ENCODE assay signal across 8 cellular contexts in the genomic region with DNA sequence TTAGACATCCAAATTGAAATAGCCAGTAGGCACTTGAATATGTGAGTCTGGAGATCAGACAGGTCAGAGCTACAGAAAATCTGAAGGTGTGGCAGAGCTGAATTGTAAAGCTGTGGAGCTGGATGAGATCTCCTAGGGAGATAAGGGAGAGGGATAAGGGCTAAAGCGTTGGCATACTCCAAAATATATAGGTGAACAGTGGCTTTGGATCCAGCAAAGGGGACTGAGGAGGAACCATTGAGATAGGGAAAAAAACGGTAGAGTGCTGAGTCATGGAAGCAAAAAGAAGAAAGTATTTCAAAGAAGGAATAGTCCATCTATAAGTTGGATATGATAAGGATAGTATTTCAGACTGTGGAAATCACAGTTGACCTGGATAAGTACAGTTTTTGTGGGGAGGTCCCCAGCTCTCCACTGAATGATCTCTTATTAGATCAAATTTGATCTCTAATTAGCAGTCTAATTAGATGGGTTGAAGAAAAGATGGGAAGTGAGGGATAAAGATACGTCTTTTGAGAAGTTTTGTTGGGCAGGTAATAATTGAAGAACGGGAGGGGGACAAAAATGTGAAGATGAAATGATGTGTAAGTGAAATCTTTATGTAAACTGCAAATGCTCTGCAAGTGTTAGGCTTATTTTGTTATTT. TPM values are rescaled to one million over a fixed set of nuclear protein-coding genes. Genes with fewer than 3 reads are reported as not detected.
DNase-seq lines count a peak whose midpoint lies in the region; ATAC-seq and TF ChIP-seq lines count a peak whose summit lies in the region.

No MANE protein-coding gene starts in this region.

- H3K27me3 ChIP-seq in ACC112 (ENCODE audit: insufficient read depth, low read length) (no peaks in the 10 kb centered on the region), HUES6 (ENCODE audit: control insufficient read depth, insufficient read depth, low read length) (no peaks in the 10 kb centered on the region), mesendoderm (ENCODE audit: insufficient read depth, low read length, poor library complexity) (no peaks in the 10 kb centered on the region)

- peak overlapping the region; percentile 96 for H2AFZ ChIP-seq in ACC112 (ENCODE audit: low read length, unreplicated experiment)

- H2BK120ac ChIP-seq in mesendoderm (ENCODE audit: low read depth, low read length): no peak overlapping the region

- peaks cover 0 to 4% (median 2%) of the 10 kb centered on the region in 5 donors for H3K27me3 Mint-ChIP-seq in naive thymus-derived CD8-positive, alpha-beta T cell

- peak overlapping the region; percentile 98 for H3K4me3 ChIP-seq in ACC112 (ENCODE audit: low read depth, low read length)
- H3K4me3 ChIP-seq in HUES6 (ENCODE audit: low read depth, low read length): peak overlapping the region; percentile 94
- H3K4me3 ChIP-seq in mesendoderm (ENCODE audit: low read length): no peak overlapping the region

- H3K36me3 Mint-ChIP-seq in naive thymus-derived CD8-positive, alpha-beta T cell: no peaks in the 10 kb centered on the region

- peaks cover 0 to 3% (median 3%) of the 10 kb centered on the region in 4 donors for H3K4me1 Mint-ChIP-seq in naive thymus-derived CD8-positive, alpha-beta T cell

- no peak overlapping the region for H3K23ac ChIP-seq in mesendoderm (ENCODE audit: low read length)

- no peak overlapping the region for H3K4me3 Mint-ChIP-seq in naive thymus-derived CD8-positive, alpha-beta T cell

- H3K36me3 ChIP-seq in ACC112 (ENCODE audit: insufficient read depth, low read length) (no peaks in the 10 kb centered on the region), HUES6 (ENCODE audit: control insufficient read depth, insufficient read depth, low read length) (no peaks in the 10 kb centered on the region), mesendoderm (ENCODE audit: control insufficient read depth, insufficient read depth, low read length) (no peaks in the 10 kb centered on the region)

- H2AK5ac ChIP-seq in mesendoderm (ENCODE audit: low read length): no peak overlapping the region

- H4K8ac ChIP-seq in mesendoderm (ENCODE audit: low read depth, low read length): no peak overlapping the region

- H3K18ac ChIP-seq in mesendoderm (ENCODE audit: low read length): no peak overlapping the region

- H3K4ac ChIP-seq in mesendoderm (ENCODE audit: low read depth, low read length): peak overlapping the region; percentile 18

- no peak for DNase-seq in caudate nucleus (lab: John Stamatoyannopoulos, UW)
- no peak for DNase-seq in mesendoderm
- no peak for DNase-seq in naive thymus-derived CD8-positive, alpha-beta T cell
- DNase-seq in GM10248 (ENCODE audit: extremely low spot score): no peak

- peak overlapping the region; percentile 10 for H4K5ac ChIP-seq in mesendoderm (ENCODE audit: low read length)

- CTCF ChIA-PET in GM10248 (lab: Yijun Ruan, JAX): interaction anchor here (1.0 to 2.0 kb wide), 8 partner anchors 9 to 203 kb away, joined by 3 to 5 read pairs (median 3); partner anchors contain the start of gene CCDC43

- H3K79me2 ChIP-seq in ACC112 (ENCODE audit: control insufficient read depth, insufficient read depth, low read length, unreplicated experiment) (peaks cover 24% of the 10 kb centered on the region), mesendoderm (ENCODE audit: control insufficient read depth, insufficient read depth, low read length) (peaks cover 5% of the 10 kb centered on the region)

- no peaks in the 10 kb centered on the region for H3K9me3 ChIP-seq in HUES6 (ENCODE audit: control insufficient read depth, insufficient read depth, low read depth, low read length)

- WGBS in mesendoderm (ENCODE audit: extremely low coverage, insufficient coverage, low lambda C conversion rate): 100% methylated on average over 2 of the region's 4 CpGs

- peak overlapping the region; percentile 81 for H3K27ac ChIP-seq in ACC112 (ENCODE audit: low read depth, low read length)
- H3K27ac ChIP-seq in HUES6 (ENCODE audit: low read depth, low read length): peak overlapping the region; percentile 16; the same call in 1 of the 2 replicates
- H3K27ac ChIP-seq in caudate nucleus (ENCODE audit: low read depth, low read length): peak overlapping the region; percentile 79
- H3K27ac ChIP-seq in mesendoderm (ENCODE audit: low read depth, low read length): no peak overlapping the region

- H3K4me1 ChIP-seq in ACC112 (ENCODE audit: control insufficient read depth, insufficient read depth, low read length, unreplicated experiment) (peaks cover 9% of the 10 kb centered on the region), HUES6 (ENCODE audit: control insufficient read depth, insufficient read depth, low read length) (peaks cover 6% of the 10 kb centered on the region), mesendoderm (ENCODE audit: control insufficient read depth, low read depth, low read length) (peaks cover 2% of the 10 kb centered on the region)

- H2BK15ac ChIP-seq in mesendoderm (replicated peaks; ENCODE audit: low read depth): no peak overlapping the region

- peak overlapping the region; percentile 30 for H3K4me2 ChIP-seq in mesendoderm (ENCODE audit: low read length)

- ATAC-seq in GM21381 (IDR thresholded peaks at IDR 0.05; ENCODE audit: unreplicated experiment) (no peak), HG03520 (IDR thresholded peaks at IDR 0.05; ENCODE audit: unreplicated experiment) (no peak)
- no peak for ATAC-seq in naive thymus-derived CD8-positive, alpha-beta T cell

- H2BK5ac ChIP-seq in mesendoderm (ENCODE audit: low read length): no peak overlapping the region

- peak overlapping the region; percentile 63 for H3K56ac ChIP-seq in mesendoderm (ENCODE audit: low read length)

- H3K9me3 Mint-ChIP-seq in naive thymus-derived CD8-positive, alpha-beta T cell: no peaks in the 10 kb centered on the region

- peak overlapping the region; percentile 84 for H3K9ac ChIP-seq in HUES6 (ENCODE audit: low read length)
- H3K9ac ChIP-seq in mesendoderm (ENCODE audit: low read length): peak overlapping the region; percentile 88

- POLR2A ChIA-PET in naive thymus-derived CD8-positive, alpha-beta T cell (lab: Charles Lee): interaction anchor here (0.9 to 2.4 kb wide), 4 partner anchors 9 to 19 kb away, joined by 3 to 17 read pairs (median 3); partner anchors contain the start of gene CCDC43
- POLR2A ChIA-PET in GM10248 (lab: Yijun Ruan, JAX): interaction anchor here (0.6 kb wide), 1 partner anchor 216 kb away, joined by 3 read pairs; no protein-coding TSS in a partner anchor

- no peak overlapping the region for H3K27ac Mint-ChIP-seq in naive thymus-derived CD8-positive, alpha-beta T cell

- H3K79me1 ChIP-seq in mesendoderm (ENCODE audit: low read length): peaks cover 6% of the 10 kb centered on the region

- no peak for TF ChIP-seq CTCF in GM10248 (IDR thresholded peaks at IDR 0.05; ENCODE audit: control extremely low read depth, extremely low read depth, low read depth, missing control alignments)

RNA-seq across cellular contexts. Expression of gene DBF4B, which starts 0.6 kb away (rescaled TPM):
- 12.8 TPM for polyA plus RNA-seq in mesendoderm (2013, experiment 1 of 2)
- polyA plus RNA-seq in mesendoderm (2013, experiment 2 of 2): 12.9 TPM
- total RNA-seq in naive thymus-derived CD8-positive, alpha-beta T cell: 1 to 10 TPM; 8.9 to 9.2 TPM
- polyA plus RNA-seq in naive thymus-derived CD8-positive, alpha-beta T cell: 1 to 10 TPM in 1 of 3 donors, under 1 TPM in 2; 0.55 to 1.2 (median 0.61) TPM

RNA-seq across cellular contexts. Expression of gene CCDC43, which starts 18.3 kb away (rescaled TPM):
- polyA plus RNA-seq in mesendoderm (2013, experiment 1 of 2): 32.7 TPM
- 33.6 TPM for polyA plus RNA-seq in mesendoderm (2013, experiment 2 of 2)
- total RNA-seq in naive thymus-derived CD8-positive, alpha-beta T cell: 10 to 100 TPM; 20.2 to 20.5 TPM
- 10 to 100 TPM in 2 of 3 donors, 1 to 10 TPM in 1; 9.6 to 12.6 (median 11.4) TPM for polyA plus RNA-seq in naive thymus-derived CD8-positive, alpha-beta T cell

RNA-seq across cellular contexts. Expression of gene ADAM11, which starts 50.9 kb away (rescaled TPM):
- polyA plus RNA-seq in mesendoderm (2013, experiment 1 of 2): 0.46 TPM
- polyA plus RNA-seq in mesendoderm (2013, experiment 2 of 2): 0.43 TPM
- total RNA-seq in naive thymus-derived CD8-positive, alpha-beta T cell: under 1 TPM; 0.86 to 0.93 TPM
- polyA plus RNA-seq in naive thymus-derived CD8-positive, alpha-beta T cell: under 1 TPM; 0.17 to 0.46 (median 0.19) TPM

RNA-seq across cellular contexts. Expression of gene MEIOC, which starts 51.6 kb away (rescaled TPM):
- polyA plus RNA-seq in mesendoderm (2013, experiment 1 of 2): 0.29 TPM
- 0.35 TPM for polyA plus RNA-seq in mesendoderm (2013, experiment 2 of 2)
- not detected for total RNA-seq in naive thymus-derived CD8-positive, alpha-beta T cell
- under 1 TPM; 0.17 to 0.34 (median 0.25) TPM for polyA plus RNA-seq in naive thymus-derived CD8-positive, alpha-beta T cell
